In genomic region chr19:55913643-55914268, GRCh38 we compare ENCODE assay signal across 14 cellular contexts. TPM values are rescaled to one million over a fixed set of nuclear protein-coding genes. Genes with fewer than 3 reads are reported as not detected.
A peak's percentile ranks its signal among the peaks of the same experiment; 100 is the strongest.
DNase-seq lines count a peak whose midpoint lies in the region; ATAC-seq and TF ChIP-seq lines count a peak whose summit lies in the region.
"Had no signal": no experiment of that assay in that cellular context is flagged by ENCODE, and none has a peak within 500 bp of the region (broad histone marks: within the 10 kb centered on the region; RNA-seq: fewer than 3 reads in every experiment).

No MANE protein-coding gene starts in this region.

- DNase-seq in DND-41 (peak; percentile 7), H9 (no peak), glomerular visceral epithelial cell (ENCODE audit: extremely low spot score) (peak; percentile 7), NCI-H2107 (lab: John Stamatoyannopoulos, UW) (no peak), gastrocnemius medialis (no peak)
- DNase-seq: activated CD4-positive, alpha-beta T cell treated with anti-CD3 and anti-CD28 coated beads, Interleukin-2, amount 10 ng/mL, durations not matched to agents 24 days and 14 days; activated naive CD4-positive, alpha-beta T cell; DMS79; NCI-H2081 had no signal

- H2AFZ ChIP-seq in DND-41 (ENCODE audit: low read depth, low read length) (no peak overlapping the region), H9 (ENCODE audit: low read length) (no peak overlapping the region), OCI-LY3 (ENCODE audit: low read depth, low read length) (no peak overlapping the region)

- H3K56ac ChIP-seq in H9 (ENCODE audit: insufficient read length, low read depth, low read length): no peak overlapping the region

- no peak overlapping the region for H4K5ac ChIP-seq in H9 (ENCODE audit: insufficient read length, low read depth, low read length)

- H4K8ac ChIP-seq in H9 (replicated peaks; ENCODE audit: insufficient read length, low read depth, low read length): no peak overlapping the region

- no peak overlapping the region for H2BK5ac ChIP-seq in H9 (ENCODE audit: insufficient read length, low read length)

- no peak overlapping the region for H3K4ac ChIP-seq in H9 (ENCODE audit: low read depth, low read length)

- no peaks in the 10 kb centered on the region; the same call in 1 of the 2 replicates for H3K27me3 Mint-ChIP-seq in H9 (ENCODE audit: low read depth)
- H3K27me3 Mint-ChIP-seq: activated CD4-positive, alpha-beta T cell treated with anti-CD3 and anti-CD28 coated beads, Interleukin-2, amount 10 ng/mL, durations not matched to agents 24 days and 14 days had no signal

- H3K4me3 ChIP-seq in DND-41 (ENCODE audit: low read depth in 1 of 2, low read length in 2 of 2) (no peak overlapping the region), OCI-LY3 (ENCODE audit: low read length) (no peak overlapping the region), gastrocnemius medialis (no peak overlapping the region)

- no CpG with 5 or more reads among the region's 9 CpGs for WGBS in H9 (ENCODE audit: extremely low coverage, insufficient read length, low lambda C conversion rate)

- H3K9ac ChIP-seq in DND-41 (ENCODE audit: low read depth, low read length): no peak overlapping the region
- no peak overlapping the region for H3K9ac ChIP-seq in H9 (ENCODE audit: extremely low read depth, insufficient read length, low read length)
- H3K9ac ChIP-seq in OCI-LY3 (ENCODE audit: low read length): no peak overlapping the region

- TF ChIP-seq CTCF in DND-41 (IDR thresholded peaks at IDR 0.05; ENCODE audit: borderline replicate concordance, extremely low read depth, low read length, poor library complexity, severe bottlenecking): peak; percentile 46
- TF ChIP-seq CTCF in H9 (conservative IDR thresholded peaks at IDR 0.05): peak; percentile 31; the same call in 1 of the 3 replicates
- peak; percentile 64 for TF ChIP-seq CTCF in OCI-LY3 (IDR thresholded peaks at IDR 0.05; ENCODE audit: low read depth, low read length)
- no peak for TF ChIP-seq CTCF in gastrocnemius medialis (IDR thresholded peaks at IDR 0.05 in 4 of 5, conservative IDR thresholded peaks at IDR 0.05 in 1 of 5)

- H2BK15ac ChIP-seq in H9 (ENCODE audit: low read depth, low read length): no peak overlapping the region

- H3K79me2 ChIP-seq in DND-41 (ENCODE audit: insufficient read depth, low read length) (no peaks in the 10 kb centered on the region), H9 (ENCODE audit: insufficient read depth, low read length) (no peaks in the 10 kb centered on the region), OCI-LY3 (ENCODE audit: low read length) (no peaks in the 10 kb centered on the region)

- no peak overlapping the region for H2BK120ac ChIP-seq in H9 (ENCODE audit: low read depth, low read length, poor library complexity, severe bottlenecking)

- H3K14ac ChIP-seq in H9 (ENCODE audit: insufficient read depth, low read length): no peak overlapping the region

- no peak overlapping the region for H4K91ac ChIP-seq in H9 (ENCODE audit: insufficient read length, low read depth, low read length)

- H3K27me3 ChIP-seq in DND-41 (ENCODE audit: insufficient read depth, low read length, poor library complexity) (peaks cover 2% of the 10 kb centered on the region), H9 (ENCODE audit: insufficient read depth, low read length) (no peaks in the 10 kb centered on the region), OCI-LY3 (ENCODE audit: low read depth, low read length) (0 out of 2 replicates have a peak, but pooled peaks cover 2% of the 10 kb centered on the region), gastrocnemius medialis (no peaks in the 10 kb centered on the region)

- intact Hi-C loops in gastrocnemius medialis (cut with DNase I; ENCODE audit: low total_unique reads): no loop called here

- no peak for TF ChIP-seq POLR2A in gastrocnemius medialis (IDR thresholded peaks at IDR 0.05)

- ATAC-seq in DND-41 (ENCODE audit: insufficient read depth, low read depth): no peak
- ATAC-seq in GM18498 (IDR thresholded peaks at IDR 0.05; ENCODE audit: unreplicated experiment): no peak
- no peak for ATAC-seq in gastrocnemius medialis

- no peak overlapping the region for H2BK20ac ChIP-seq in H9 (ENCODE audit: low read depth, low read length, poor library complexity, severe bottlenecking)

- peaks cover 0 to 33% (median 6%) of the 10 kb centered on the region in 3 experiments; a peak in 4 of 7 replicates for H3K36me3 Mint-ChIP-seq in H9 (ENCODE audit: insufficient read depth in 1 of 3, low read depth in 3 of 3)

- H3K27ac Mint-ChIP-seq in H9: no peak overlapping the region
- H3K27ac Mint-ChIP-seq: activated CD4-positive, alpha-beta T cell treated with anti-CD3 and anti-CD28 coated beads, Interleukin-2, amount 10 ng/mL, durations not matched to agents 24 days and 14 days had no signal

- H3K27ac ChIP-seq in DND-41 (ENCODE audit: low read length): no peak overlapping the region
- H3K27ac ChIP-seq in H9 (ENCODE audit: insufficient read length, low read depth, low read length): no peak overlapping the region
- no peak overlapping the region for H3K27ac ChIP-seq in OCI-LY3 (ENCODE audit: low read length)
- no peak overlapping the region for H3K27ac ChIP-seq in gastrocnemius medialis
- H3K27ac ChIP-seq: epithelial cell of prostate had no signal

- in situ Hi-C loops in gastrocnemius medialis (cut with MboI; ENCODE audit: low sequenced_read_pairs in 4 of 4): no loop called here

- H3K4me1 ChIP-seq in DND-41 (ENCODE audit: insufficient read depth, low read length) (no peaks in the 10 kb centered on the region), H9 (ENCODE audit: insufficient read depth, low read length) (no peaks in the 10 kb centered on the region), OCI-LY3 (ENCODE audit: low read length) (no peaks in the 10 kb centered on the region), gastrocnemius medialis (no peaks in the 10 kb centered on the region)

- H2AK5ac ChIP-seq in H9 (ENCODE audit: insufficient read length, low read length): no peak overlapping the region

- no peaks in the 10 kb centered on the region for H3K36me3 ChIP-seq in DND-41 (ENCODE audit: insufficient read depth, low read length)
- no peaks in the 10 kb centered on the region for H3K36me3 ChIP-seq in OCI-LY3 (replicated peaks; ENCODE audit: low read depth, low read length)
- H3K36me3 ChIP-seq in gastrocnemius medialis: no peaks in the 10 kb centered on the region

- H3K4me3 Mint-ChIP-seq in H9: no peak overlapping the region
- H3K4me3 Mint-ChIP-seq: activated CD4-positive, alpha-beta T cell treated with anti-CD3 and anti-CD28 coated beads, Interleukin-2, amount 10 ng/mL, durations not matched to agents 24 days and 14 days had no signal

- H3K4me1 Mint-ChIP-seq in H9: no peaks in the 10 kb centered on the region
- H3K4me1 Mint-ChIP-seq: activated CD4-positive, alpha-beta T cell treated with anti-CD3 and anti-CD28 coated beads, Interleukin-2, amount 10 ng/mL, durations not matched to agents 24 days and 14 days had no signal

- H4K20me1 ChIP-seq in DND-41 (ENCODE audit: insufficient read depth, low read length): no peaks in the 10 kb centered on the region
- H4K20me1 ChIP-seq in H9 (ENCODE audit: control insufficient read depth, insufficient read depth, insufficient read length): no peaks in the 10 kb centered on the region
- no peaks in the 10 kb centered on the region for H4K20me1 ChIP-seq in OCI-LY3 (ENCODE audit: insufficient read depth, low read length)

- H2BK12ac ChIP-seq in H9 (ENCODE audit: insufficient read length, low read depth, low read length): no peak overlapping the region

- H3K18ac ChIP-seq in H9 (ENCODE audit: insufficient read length, low read depth, low read length): no peak overlapping the region

- no peak overlapping the region for H3T11ph ChIP-seq in H9 (ENCODE audit: low read length)

- no peaks in the 10 kb centered on the region for H3K79me1 ChIP-seq in H9 (ENCODE audit: insufficient read depth, low read depth, low read length, poor library complexity, severe bottlenecking)

- peaks cover 96 to 99% of the 10 kb centered on the region in 2 experiments for H3K9me3 Mint-ChIP-seq in H9

- H3K4me2 ChIP-seq in DND-41 (ENCODE audit: insufficient read depth, low read length): no peak overlapping the region
- no peak overlapping the region for H3K4me2 ChIP-seq in H9 (ENCODE audit: insufficient read depth, insufficient read length, low read length)
- no peak overlapping the region for H3K4me2 ChIP-seq in OCI-LY3 (ENCODE audit: low read length)

- no peak overlapping the region for H3K23ac ChIP-seq in H9 (ENCODE audit: insufficient read length, low read depth, low read length)

- H3K9me3 ChIP-seq in DND-41 (ENCODE audit: insufficient read depth, low read length, severe bottlenecking): no peaks in the 10 kb centered on the region
- peaks cover 75% of the 10 kb centered on the region for H3K9me3 ChIP-seq in H9 (ENCODE audit: control insufficient read depth, low read depth, low read length)
- H3K9me3 ChIP-seq in OCI-LY3 (ENCODE audit: insufficient read depth, low read length): no peaks in the 10 kb centered on the region; the same call in 1 of the 2 replicates
- H3K9me3 ChIP-seq in gastrocnemius medialis: no peaks in the 10 kb centered on the region

- H3K23me2 ChIP-seq in H9 (ENCODE audit: insufficient read length, low read depth, low read length, poor library complexity, severe bottlenecking): no peaks in the 10 kb centered on the region

RNA-seq across cellular contexts. Expression of gene NLRP13, which starts 18.4 kb away (rescaled TPM):
- total RNA-seq in H9 (2021): not detected in 2 replicates
- not detected for total RNA-seq in gastrocnemius medialis
- total RNA-seq: activated CD4-positive, alpha-beta T cell treated with anti-CD3 and anti-CD28 coated beads, Interleukin-2, amount 10 ng/mL, durations not matched to agents 24 days and 14 days; cardiac septum; posterior vena cava had no signal

RNA-seq across cellular contexts. Expression of gene NLRP8, which starts 33.9 kb away (rescaled TPM):
- total RNA-seq in H9 (2021): not detected in 2 replicates
- total RNA-seq in gastrocnemius medialis: not detected
- total RNA-seq: activated CD4-positive, alpha-beta T cell treated with anti-CD3 and anti-CD28 coated beads, Interleukin-2, amount 10 ng/mL, durations not matched to agents 24 days and 14 days; cardiac septum; posterior vena cava had no signal

Comparison
In these comparisons a context has a peak if more than half of its experiments do, and no peak if none do; other contexts are left out.
1. DNase-seq: peak in DND-41 (single experiment) and glomerular visceral epithelial cell (single experiment); none in H9 (single experiment), NCI-H2107 (single experiment) and gastrocnemius medialis (0 of 2).
2. CTCF ChIP-seq: peak in DND-41 (single experiment), H9 (single experiment) and OCI-LY3 (single experiment); none in gastrocnemius medialis (0 of 5).